Comparison of ENCODE assay signal across 8 cellular contexts in the genomic region with DNA sequence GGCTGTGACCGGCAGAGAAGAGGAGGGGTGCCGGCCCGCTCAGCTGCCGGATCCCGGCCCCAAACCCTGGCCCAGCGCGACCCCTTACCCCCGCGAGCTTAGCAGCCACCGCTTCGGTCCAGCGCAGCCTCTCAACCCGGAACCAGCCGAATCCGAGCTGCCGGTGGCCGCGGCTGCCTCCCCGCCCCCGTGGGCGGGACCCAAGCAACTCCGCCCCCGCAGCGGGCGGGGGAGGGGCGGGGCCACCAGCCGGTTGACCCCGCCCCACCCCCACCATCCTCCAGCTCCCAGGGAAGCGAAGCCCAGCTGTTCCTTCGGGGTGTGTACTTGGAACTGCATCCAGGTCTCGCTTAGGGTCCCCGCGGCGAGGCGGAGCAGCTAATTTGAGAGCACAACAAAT. TPM values are rescaled to one million over a fixed set of nuclear protein-coding genes. Genes with fewer than 3 reads are reported as not detected.
A peak's percentile ranks its signal among the peaks of the same experiment; 100 is the strongest.
DNase-seq lines count a peak whose midpoint lies in the region; ATAC-seq and TF ChIP-seq lines count a peak whose summit lies in the region.

A gene (minus strand): TSS at position 138 of the 400 bp plus-strand sequence. CDS start 611 bp downstream, outside the sequence.

- no peak for TF ChIP-seq CTCF in activated CD8-positive, alpha-beta T cell treated with anti-CD3 and anti-CD28 coated beads for 36 hours (IDR thresholded peaks at IDR 0.05)

- peaks cover 21% of the 10 kb centered on the region for H3K4me1 Mint-ChIP-seq in activated CD8-positive, alpha-beta T cell treated with anti-CD3 and anti-CD28 coated beads for 36 hours (ENCODE audit: low read depth)

- WGBS in ectodermal cell, 2 experiments, result 1% methylated on average over 35 of the region's 35 CpGs

- H3K27me3 Mint-ChIP-seq in activated CD8-positive, alpha-beta T cell treated with anti-CD3 and anti-CD28 coated beads for 36 hours, result peaks cover 9% of the 10 kb centered on the region

- peak; percentile 82 for DNase-seq in NCI-H748 (lab: John Stamatoyannopoulos, UW; ENCODE audit: unreplicated experiment)
- DNase-seq in NCI-H748 treated with DMSO at 0.1 percent for 48 hours (lab: John Stamatoyannopoulos, UW), result no peak
- DNase-seq in NCI-H69 (lab: John Stamatoyannopoulos, UW), result peak; percentile 92
- peak; percentile 80 for DNase-seq in activated CD8-positive, alpha-beta T cell treated with anti-CD3 and anti-CD28 coated beads for 36 hours
- peak; percentile 77 to 85 for DNase-seq in lung microvascular endothelial cell (ENCODE audit: low read depth in 2 of 2)
- peak; percentile 61 to 68 (median 62) for DNase-seq in stimulated activated CD4-positive, alpha-beta T cell treated with anti-CD3 and anti-CD28 coated beads, TNF-alpha, amount 100 ng/mL, for 4 hours (ENCODE audit: low read depth in 3 of 3)

- peak within 1 kb of the TSS; percentile 66 for H3K4me3 ChIP-seq in ectodermal cell (ENCODE audit: insufficient read depth, low read depth, low read length)

- POLR2A ChIA-PET in activated CD8-positive, alpha-beta T cell treated with anti-CD3 and anti-CD28 coated beads for 36 hours (lab: Charles Lee), result interaction anchor here (0.6 to 1.9 kb wide), 6 partner anchors 53 to 334 kb away, joined by 3 to 6 read pairs (median 4); no protein-coding TSS in a partner anchor

- H3K27me3 ChIP-seq in ectodermal cell (ENCODE audit: control insufficient read depth, insufficient read depth, low read length, poor library complexity, severe bottlenecking), result peaks cover 15% of the 10 kb centered on the region

- intact Hi-C loops in activated CD8-positive, alpha-beta T cell treated with anti-CD3 and anti-CD28 coated beads for 36 hours (cut with micrococcal nuclease), result no loop called here

- peak; percentile 41 for ATAC-seq in HG03520 (IDR thresholded peaks at IDR 0.05; ENCODE audit: unreplicated experiment)
- peak; percentile 49 for ATAC-seq in activated CD8-positive, alpha-beta T cell treated with anti-CD3 and anti-CD28 coated beads for 36 hours

- H3K9me3 ChIP-seq in ectodermal cell (ENCODE audit: control insufficient read depth, low read length), result no peaks in the 10 kb centered on the region

- no peaks in the 10 kb centered on the region for H3K9me3 Mint-ChIP-seq in activated CD8-positive, alpha-beta T cell treated with anti-CD3 and anti-CD28 coated beads for 36 hours

- no peak within 1 kb of the TSS for H3K27ac ChIP-seq in ectodermal cell (ENCODE audit: insufficient read depth, low read depth, low read length, poor library complexity, severe bottlenecking)

- H3K36me3 ChIP-seq in ectodermal cell (ENCODE audit: control insufficient read depth, insufficient read depth, low read length), result no peaks in the 10 kb centered on the region

- no peaks in the 10 kb centered on the region for H3K36me3 Mint-ChIP-seq in activated CD8-positive, alpha-beta T cell treated with anti-CD3 and anti-CD28 coated beads for 36 hours (ENCODE audit: low read depth)

- peak within 1 kb of the TSS; percentile 82 for H3K4me3 Mint-ChIP-seq in activated CD8-positive, alpha-beta T cell treated with anti-CD3 and anti-CD28 coated beads for 36 hours

- peaks cover 11% of the 10 kb centered on the region for H3K4me1 ChIP-seq in ectodermal cell (ENCODE audit: control insufficient read depth, insufficient read depth, low read length)

- CTCF ChIA-PET in activated CD8-positive, alpha-beta T cell treated with anti-CD3 and anti-CD28 coated beads for 36 hours (lab: Charles Lee), result interaction anchor here (0.8 to 2.2 kb wide), 8 partner anchors 10 to 289 kb away, joined by 3 to 11 read pairs (median 4); no protein-coding TSS in a partner anchor

- H3K27ac Mint-ChIP-seq in activated CD8-positive, alpha-beta T cell treated with anti-CD3 and anti-CD28 coated beads for 36 hours, result peak within 1 kb of the TSS; percentile 22

RNA-seq across cellular contexts. Expression of the gene that starts here (rescaled TPM):
- total RNA-seq in activated CD8-positive, alpha-beta T cell treated with anti-CD3 and anti-CD28 coated beads for 36 hours, result 1 to 10 TPM; 3.8 to 5.2 TPM
- 4.8 TPM for polyA plus RNA-seq in ectodermal cell (2013, experiment 1 of 4)
- 4.7 TPM for polyA plus RNA-seq in ectodermal cell (2013, experiment 2 of 4)
- 5.6 TPM for polyA plus RNA-seq in ectodermal cell (2013, experiment 3 of 4)
- polyA plus RNA-seq in ectodermal cell (2013, experiment 4 of 4), result 4.0 TPM
- total RNA-seq in lung microvascular endothelial cell, result 1.2 and 2.4 TPM in 2 replicates
